In the genomic region with DNA sequence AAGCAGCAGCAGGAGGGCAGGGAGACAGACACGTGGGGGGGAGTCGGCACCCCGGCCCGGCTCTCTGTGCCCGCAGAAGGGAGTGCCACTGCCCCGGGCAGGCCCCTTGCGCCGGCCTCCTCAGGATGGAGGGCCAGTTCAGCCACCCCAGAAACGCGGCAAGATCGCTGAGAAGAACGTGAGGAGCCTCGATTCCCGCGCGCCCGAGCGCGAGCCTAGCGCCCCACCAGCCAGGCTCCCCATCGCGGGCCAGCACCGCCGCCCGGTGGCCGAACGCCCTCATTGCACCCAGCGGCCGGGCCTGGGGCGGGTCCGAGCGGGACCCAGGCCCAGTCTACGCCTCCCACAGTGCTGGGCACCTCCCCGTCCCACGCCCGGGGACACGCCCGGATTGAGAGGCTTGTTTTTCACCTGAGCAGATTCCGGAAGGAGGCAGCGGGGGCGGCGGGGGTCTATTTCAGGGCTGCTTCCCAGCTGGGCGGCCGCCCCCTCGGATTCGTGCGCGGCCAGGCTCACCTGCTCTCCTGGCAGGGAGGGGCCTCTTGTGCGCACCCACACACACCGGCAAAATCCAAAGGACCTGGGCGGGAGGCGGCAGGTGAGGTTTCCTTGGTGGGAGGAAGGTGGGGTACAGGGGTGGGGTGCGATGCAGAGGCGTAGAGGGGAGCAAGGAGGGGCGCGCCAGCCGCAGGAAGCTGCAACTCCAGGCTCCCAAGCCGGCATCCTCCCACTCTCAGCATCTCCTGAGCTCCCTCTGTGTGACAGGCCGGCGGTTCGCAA, we compare ENCODE assay signal across 9 cellular contexts. TPM values are rescaled to one million over a fixed set of nuclear protein-coding genes. Genes with fewer than 3 reads are reported as not detected.
DNase-seq lines count a peak whose midpoint lies in the region; ATAC-seq and TF ChIP-seq lines count a peak whose summit lies in the region.
"Had no signal": no experiment of that assay in that cellular context is flagged by ENCODE, and none has a peak within 500 bp of the region (broad histone marks: within the 10 kb centered on the region; RNA-seq: fewer than 3 reads in every experiment).

No MANE protein-coding gene starts in this region.

- H3K27me3 Mint-ChIP-seq in naive thymus-derived CD8-positive, alpha-beta T cell: peaks cover 15 to 36% (median 35%) of the 10 kb centered on the region in 5 donors

- POLR2A ChIA-PET in naive thymus-derived CD8-positive, alpha-beta T cell (lab: Charles Lee): interaction anchor here (0.7 kb wide), 1 partner anchor 271 kb away, joined by 3 read pairs; a partner anchor contains a TSS

- DNase-seq in NCI-H748 (lab: John Stamatoyannopoulos, UW; ENCODE audit: unreplicated experiment) (peak; percentile 81), epithelial cell of proximal tubule (ENCODE audit: low read depth) (no peak)
- peak; percentile 91 for DNase-seq in activated CD8-positive, alpha-beta memory T cell treated with anti-CD3 and anti-CD28 coated beads, Interleukin-2, amount 50 U/mL, for 48 hours
- DNase-seq in naive thymus-derived CD8-positive, alpha-beta T cell: peak; percentile 50 to 78 (median 70)
- DNase-seq in stimulated activated naive CD4-positive, alpha-beta T cell treated with Interleukin-2 at 50 U/mL for 16 hours (lab: John Stamatoyannopoulos, UW): peak; percentile 50

- H3K27ac Mint-ChIP-seq in naive thymus-derived CD8-positive, alpha-beta T cell: peak overlapping the region in 1 of 10 donors; percentile 43

- TF ChIP-seq CTCF in 22Rv1 (IDR thresholded peaks at IDR 0.05): peak; percentile 96
- peak; percentile 99 for TF ChIP-seq CTCF in GM12873 (IDR thresholded peaks at IDR 0.05; ENCODE audit: insufficient read depth, low read depth, low read length, missing control alignments)
- peak; percentile 90 for TF ChIP-seq CTCF in epithelial cell of proximal tubule (conservative IDR thresholded peaks at IDR 0.05; ENCODE audit: low read depth, low read length)

- no peaks in the 10 kb centered on the region for H3K36me3 Mint-ChIP-seq in naive thymus-derived CD8-positive, alpha-beta T cell

- peaks cover 0 to 19% (median 0%) of the 10 kb centered on the region in 9 donors for H3K9me3 Mint-ChIP-seq in naive thymus-derived CD8-positive, alpha-beta T cell

- peak overlapping the region in 6 of 10 donors; percentile 24 to 63 (median 55) for H3K4me3 Mint-ChIP-seq in naive thymus-derived CD8-positive, alpha-beta T cell

- no peak overlapping the region for H3K27ac ChIP-seq in 22Rv1

- ATAC-seq in naive thymus-derived CD8-positive, alpha-beta T cell: peak; percentile 93 to 95
- ATAC-seq in GM21619 (IDR thresholded peaks at IDR 0.05; ENCODE audit: unreplicated experiment): no peak

- H3K4me1 Mint-ChIP-seq in naive thymus-derived CD8-positive, alpha-beta T cell: peaks cover 2 to 24% (median 10%) of the 10 kb centered on the region in 4 donors

- H3K4me3 ChIP-seq in epithelial cell of proximal tubule (ENCODE audit: low read depth, low read length): no peak overlapping the region

RNA-seq across cellular contexts. Expression of a gene that starts 9.0 kb away (rescaled TPM):
- not detected in 2 replicates for total RNA-seq in epithelial cell of proximal tubule
- not detected for total RNA-seq in naive thymus-derived CD8-positive, alpha-beta T cell
- not detected for polyA plus RNA-seq in naive thymus-derived CD8-positive, alpha-beta T cell
- total RNA-seq: subcutaneous adipose tissue had no signal
